Comparison of ENCODE assay signal across 14 cellular contexts in the genomic region with DNA sequence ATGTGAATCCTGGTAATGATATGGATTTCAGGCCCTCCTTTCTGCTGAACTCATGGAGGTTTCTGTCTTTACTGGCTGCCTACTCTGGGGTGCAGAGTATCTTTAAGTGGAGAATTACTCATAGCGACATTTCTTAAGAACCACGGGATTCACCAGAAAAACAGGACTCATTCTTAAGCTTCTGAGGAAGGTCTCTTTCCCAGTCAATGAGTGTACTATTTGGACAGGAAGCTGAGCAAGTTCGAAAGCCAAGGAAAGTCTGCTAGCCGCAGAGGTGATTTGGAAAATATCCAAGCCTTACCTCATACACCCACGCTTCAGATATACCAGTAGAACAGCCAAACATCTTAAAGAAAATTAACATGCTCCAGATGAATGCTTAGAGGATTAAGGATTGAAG.
DNase-seq lines count a peak whose midpoint lies in the region; TF ChIP-seq lines count a peak whose summit lies in the region.
"Had no signal": no experiment of that assay in that cellular context is flagged by ENCODE, and none has a peak within 500 bp of the region (broad histone marks: within the 10 kb centered on the region; RNA-seq: fewer than 3 reads in every experiment).

No MANE protein-coding gene starts in this region.

- no peaks in the 10 kb centered on the region for H3K36me3 Mint-ChIP-seq in activated T-cell treated with anti-CD3 and anti-CD28 coated beads, Interleukin-2, amount 50 U/mL, for 24 hours (ENCODE audit: low read depth)
- H3K36me3 Mint-ChIP-seq: activated naive CD8-positive, alpha-beta T cell treated with anti-CD3 and anti-CD28 coated beads for 36 hours had no signal

- no peaks in the 10 kb centered on the region for H3K36me3 ChIP-seq in MG63
- H3K36me3 ChIP-seq: tibial artery had no signal

- DNase-seq in COLO829 (ENCODE audit: low spot score) (peak; percentile 63), MG63 (peak; percentile 2), astrocyte of the spinal cord (ENCODE audit: low read depth, low spot score) (peak; percentile 93), kidney tubule cell (ENCODE audit: low spot score) (peak; percentile 92), nucleus accumbens (lab: John Stamatoyannopoulos, UW) (no peak)
- DNase-seq in activated naive CD4-positive, alpha-beta T cell treated with Interleukin-2 at 50 U/mL for 16 hours: no peak
- no peak for DNase-seq in stimulated activated CD4-positive, alpha-beta T cell treated with anti-CD3 and anti-CD28 coated beads, Interleukin-4, amount 100 ng/mL, for 1 hour
- no peak for DNase-seq in activated T-cell treated with anti-CD3 and anti-CD28 coated beads, Interleukin-2, amount 50 U/mL, for 24 hours
- DNase-seq: activated B cell treated with CpG ODN at 0.5 μM for 24 hours; activated naive CD8-positive, alpha-beta T cell treated with anti-CD3 and anti-CD28 coated beads for 36 hours; KBM-7; NCI-H146; NCI-H774; tibial artery had no signal

- H3K4me3 ChIP-seq in MG63 (no peak overlapping the region), astrocyte of the spinal cord (ENCODE audit: low read depth, low read length) (no peak overlapping the region)
- H3K4me3 ChIP-seq: tibial artery had no signal

- no peak overlapping the region for H3K4me3 Mint-ChIP-seq in activated T-cell treated with anti-CD3 and anti-CD28 coated beads, Interleukin-2, amount 50 U/mL, for 24 hours
- H3K4me3 Mint-ChIP-seq: activated B cell treated with CpG ODN at 0.5 μM for 24 hours; activated naive CD8-positive, alpha-beta T cell treated with anti-CD3 and anti-CD28 coated beads for 36 hours had no signal

- TF ChIP-seq CTCF in astrocyte of the spinal cord (IDR thresholded peaks at IDR 0.05; ENCODE audit: low read depth, low read length): no peak

- 0 out of 2 replicates have a peak, but pooled peaks cover 5% of the 10 kb centered on the region for H3K27me3 ChIP-seq in MG63
- H3K27me3 ChIP-seq: tibial artery had no signal

- in situ Hi-C loops in astrocyte of the spinal cord (cut with HindIII; ENCODE audit: low sequenced_read_pairs): no loop called here

- no peaks in the 10 kb centered on the region for H3K27me3 Mint-ChIP-seq in activated T-cell treated with anti-CD3 and anti-CD28 coated beads, Interleukin-2, amount 50 U/mL, for 24 hours
- H3K27me3 Mint-ChIP-seq: activated naive CD8-positive, alpha-beta T cell treated with anti-CD3 and anti-CD28 coated beads for 36 hours had no signal

- no peaks in the 10 kb centered on the region for H3K9me3 Mint-ChIP-seq in activated T-cell treated with anti-CD3 and anti-CD28 coated beads, Interleukin-2, amount 50 U/mL, for 24 hours
- H3K9me3 Mint-ChIP-seq: activated B cell treated with CpG ODN at 0.5 μM for 24 hours; activated naive CD8-positive, alpha-beta T cell treated with anti-CD3 and anti-CD28 coated beads for 36 hours had no signal

- H3K27ac Mint-ChIP-seq in activated T-cell treated with anti-CD3 and anti-CD28 coated beads, Interleukin-2, amount 50 U/mL, for 24 hours: no peak overlapping the region
- H3K27ac Mint-ChIP-seq: activated B cell treated with CpG ODN at 0.5 μM for 24 hours; activated naive CD8-positive, alpha-beta T cell treated with anti-CD3 and anti-CD28 coated beads for 36 hours had no signal

- H3K9me3 ChIP-seq in MG63: no peaks in the 10 kb centered on the region
- H3K9me3 ChIP-seq: tibial artery had no signal

- no peaks in the 10 kb centered on the region for H3K4me1 Mint-ChIP-seq in activated T-cell treated with anti-CD3 and anti-CD28 coated beads, Interleukin-2, amount 50 U/mL, for 24 hours (ENCODE audit: low read depth)
- H3K4me1 Mint-ChIP-seq: activated naive CD8-positive, alpha-beta T cell treated with anti-CD3 and anti-CD28 coated beads for 36 hours had no signal

Comparison
In these comparisons a context has a peak if more than half of its experiments do, and no peak if none do; other contexts are left out.
1. DNase-seq: peak in COLO829 (single experiment), MG63 (single experiment), astrocyte of the spinal cord (single experiment) and kidney tubule cell (single experiment); none in activated naive CD4-positive, alpha-beta T cell treated with Interleukin-2 at 50 U/mL for 16 hours (single experiment), nucleus accumbens (0 of 56), stimulated activated CD4-positive, alpha-beta T cell treated with anti-CD3 and anti-CD28 coated beads, Interleukin-4, amount 100 ng/mL, for 1 hour (single experiment) and activated T-cell treated with anti-CD3 and anti-CD28 coated beads, Interleukin-2, amount 50 U/mL, for 24 hours (single experiment).